9 cellular contexts compared by ENCODE assay signal in genomic region chr11:120108154-120108784, GRCh38. TPM values are rescaled to one million over a fixed set of nuclear protein-coding genes. Genes with fewer than 3 reads are reported as not detected.
A peak's percentile ranks its signal among the peaks of the same experiment; 100 is the strongest.
DNase-seq lines count a peak whose midpoint lies in the region; ATAC-seq and TF ChIP-seq lines count a peak whose summit lies in the region.
"Had no signal": no experiment of that assay in that cellular context is flagged by ENCODE, and none has a peak within 500 bp of the region (broad histone marks: within the 10 kb centered on the region; RNA-seq: fewer than 3 reads in every experiment).

No MANE protein-coding gene starts in this region.

- H3K4me3 ChIP-seq in esophagus muscularis mucosa = no peak overlapping the region

- 8% methylated on average over 5 of the region's 6 CpGs for WGBS in esophagus muscularis mucosa

- H3K4me1 Mint-ChIP-seq in natural killer cell = no peaks in the 10 kb centered on the region
- no peaks in the 10 kb centered on the region for H3K4me1 Mint-ChIP-seq in stimulated activated naive B cell treated with anti-CD40 and anti-IgM and Interleukin-4, amounts not matched to agents 10 μg/mL and 1 μg/mL and 100 μg/mL, for 72 hours

- intact Hi-C loops in esophagus muscularis mucosa (cut with DNase I) (loop anchor here (1.0 to 5.0 kb wide), 3 partner anchors 381 to 626 kb away; partner anchors contain the start of gene NECTIN1), natural killer cell (cut with micrococcal nuclease) (loop anchor here (1.0 kb wide), 1 partner anchor 442 kb away; no protein-coding TSS in a partner anchor)

- H3K4me3 Mint-ChIP-seq in natural killer cell = no peak overlapping the region
- H3K4me3 Mint-ChIP-seq in stimulated activated naive B cell treated with anti-CD40 and anti-IgM and Interleukin-4, amounts not matched to agents 10 μg/mL and 1 μg/mL and 100 μg/mL, for 72 hours = no peak overlapping the region
- H3K4me3 Mint-ChIP-seq: dendritic cell treated with granulocyte-macrophage colony-stimulating factor and Interleukin-4, amounts not matched to agents 40 ng/mL and 50 ng/mL, for 4 days had no signal

- no peak overlapping the region for H3K27ac Mint-ChIP-seq in natural killer cell
- H3K27ac Mint-ChIP-seq in stimulated activated naive B cell treated with anti-CD40 and anti-IgM and Interleukin-4, amounts not matched to agents 10 μg/mL and 1 μg/mL and 100 μg/mL, for 72 hours = no peak overlapping the region
- H3K27ac Mint-ChIP-seq: dendritic cell treated with granulocyte-macrophage colony-stimulating factor and Interleukin-4, amounts not matched to agents 40 ng/mL and 50 ng/mL, for 4 days had no signal

- no peaks in the 10 kb centered on the region for H3K36me3 Mint-ChIP-seq in natural killer cell
- no peaks in the 10 kb centered on the region for H3K36me3 Mint-ChIP-seq in stimulated activated naive B cell treated with anti-CD40 and anti-IgM and Interleukin-4, amounts not matched to agents 10 μg/mL and 1 μg/mL and 100 μg/mL, for 72 hours

- peaks cover 0 to 25% (median 0%) of the 10 kb centered on the region in 4 donors for H3K27me3 ChIP-seq in esophagus muscularis mucosa

- TF ChIP-seq POLR2A in esophagus muscularis mucosa (IDR thresholded peaks at IDR 0.05; ENCODE audit: low read depth) = no peak

- H3K4me1 ChIP-seq in esophagus muscularis mucosa = peaks cover 0 to 4% (median 0%) of the 10 kb centered on the region in 4 donors

- H3K27me3 Mint-ChIP-seq in natural killer cell (ENCODE audit: low read depth in 2 of 2) = peaks cover 10 to 18% of the 10 kb centered on the region in 2 donors
- peaks cover 23 to 32% of the 10 kb centered on the region in 2 donors for H3K27me3 Mint-ChIP-seq in stimulated activated naive B cell treated with anti-CD40 and anti-IgM and Interleukin-4, amounts not matched to agents 10 μg/mL and 1 μg/mL and 100 μg/mL, for 72 hours

- no peak overlapping the region for H3K27ac ChIP-seq in esophagus muscularis mucosa (replicated peaks in 1 of 4)

- no peak for TF ChIP-seq EP300 in esophagus muscularis mucosa (IDR thresholded peaks at IDR 0.05)

- DNase-seq in ELR (ENCODE audit: low read depth) (peak; percentile 58), NOMO-1 treated with dmso at 0.1 percent for 144 hours (lab: John Stamatoyannopoulos, UW; ENCODE audit: unreplicated experiment) (peak; percentile 8), activated T-cell treated with anti-CD3 and anti-CD28 coated beads for 48 hours (ENCODE audit: low read depth) (peak; percentile 63), esophagus muscularis mucosa (ENCODE audit: extremely low spot score) (no peak), natural killer cell (peak; percentile 55)
- DNase-seq in stimulated activated naive B cell treated with anti-CD40 and anti-IgM and Interleukin-4, amounts not matched to agents 10 μg/mL and 1 μg/mL and 100 μg/mL, for 72 hours = peak; percentile 38

- ATAC-seq in HG03159 (IDR thresholded peaks at IDR 0.05; ENCODE audit: unreplicated experiment) = peak; percentile 76
- peak; percentile 75 to 92 (median 89) for ATAC-seq in natural killer cell
- ATAC-seq in stimulated activated naive B cell treated with anti-CD40 and anti-IgM and Interleukin-4, amounts not matched to agents 10 μg/mL and 1 μg/mL and 100 μg/mL, for 72 hours (replicated peaks) = peak; percentile 89 to 92
- no peak for ATAC-seq in HG02852 (IDR thresholded peaks at IDR 0.05; ENCODE audit: unreplicated experiment)

- no peaks in the 10 kb centered on the region for H3K36me3 ChIP-seq in esophagus muscularis mucosa

- TF ChIP-seq CTCF in esophagus muscularis mucosa (IDR thresholded peaks at IDR 0.05) = peak; percentile 94 to 100 (median 98)
- TF ChIP-seq CTCF in natural killer cell (IDR thresholded peaks at IDR 0.05) = peak; percentile 95

- H3K9me3 ChIP-seq in esophagus muscularis mucosa = no peaks in the 10 kb centered on the region

- no peaks in the 10 kb centered on the region for H3K9me3 Mint-ChIP-seq in natural killer cell
- H3K9me3 Mint-ChIP-seq in stimulated activated naive B cell treated with anti-CD40 and anti-IgM and Interleukin-4, amounts not matched to agents 10 μg/mL and 1 μg/mL and 100 μg/mL, for 72 hours = no peaks in the 10 kb centered on the region
- H3K9me3 Mint-ChIP-seq: dendritic cell treated with granulocyte-macrophage colony-stimulating factor and Interleukin-4, amounts not matched to agents 40 ng/mL and 50 ng/mL, for 4 days had no signal

RNA-seq across cellular contexts. Expression of gene TRIM29, which starts 29.6 kb away (rescaled TPM):
- total RNA-seq in esophagus muscularis mucosa (1 to 10 TPM in 1 of 4 donors, under 1 TPM in 3; 0.45 to 1.3 (median 0.75) TPM), natural killer cell (not detected)
